ENCODE assay signal across 17 cellular contexts in genomic region chr1:91798241-91798648, GRCh38.
DNase-seq lines count a peak whose midpoint lies in the region; ATAC-seq, FAIRE-seq and TF ChIP-seq lines count a peak whose summit lies in the region.
"Had no signal": no experiment of that assay in that cellular context is flagged by ENCODE, and none has a peak within 500 bp of the region (broad histone marks: within the 10 kb centered on the region; RNA-seq: fewer than 3 reads in every experiment).

No MANE protein-coding gene starts in this region.

- 0 out of 3 replicates have a peak, but pooled peaks cover 3% of the 10 kb centered on the region for H3K9me3 Mint-ChIP-seq in GM23338

- no peaks in the 10 kb centered on the region for H3K9me3 ChIP-seq in left ventricle myocardium inferior (replicated peaks)
- H3K9me3 ChIP-seq in sigmoid colon = no peaks in the 10 kb centered on the region

- H3K27me3 ChIP-seq in GM23338 (ENCODE audit: insufficient read depth) = no peaks in the 10 kb centered on the region
- no peaks in the 10 kb centered on the region for H3K27me3 ChIP-seq in bronchial epithelial cell (ENCODE audit: control insufficient read depth, insufficient read depth, low read length)
- H3K27me3 ChIP-seq in left ventricle myocardium inferior (ENCODE audit: low read depth) = no peaks in the 10 kb centered on the region
- no peaks in the 10 kb centered on the region for H3K27me3 ChIP-seq in sigmoid colon
- H3K27me3 ChIP-seq: cardiac muscle cell had no signal

- intact Hi-C loops in left ventricle myocardium inferior (cut with micrococcal nuclease) = no loop called here
- intact Hi-C loops in sigmoid colon (cut with DNase I) = no loop called here

- FAIRE-seq in bronchial epithelial cell (lab: Jason Lieb, UNC) (peak; percentile 92), D721Med (lab: Jason Lieb, UNC) (no peak)
- FAIRE-seq: keratinocyte had no signal

- H3K4me1 Mint-ChIP-seq in GM23338 = peaks cover 10% of the 10 kb centered on the region

- H3K4me3 ChIP-seq in GM23338 = no peak overlapping the region
- no peak overlapping the region for H3K4me3 ChIP-seq in bronchial epithelial cell (ENCODE audit: low read depth, low read length)
- no peak overlapping the region for H3K4me3 ChIP-seq in left ventricle myocardium inferior
- no peak overlapping the region for H3K4me3 ChIP-seq in sigmoid colon
- H3K4me3 ChIP-seq: cardiac muscle cell had no signal

- H3K27ac Mint-ChIP-seq in GM23338 = peak overlapping the region; percentile 14; the same call in 1 of the 2 replicates
- H3K27ac Mint-ChIP-seq: T-helper 1 cell treated with Interleukin-12 subunit alpha and Interleukin-12 subunit beta and Interleukin-4 antibody, amounts not matched to agents 30 μg/mL and 1 μg/mL, for 36 hours had no signal

- H3K79me2 ChIP-seq in GM23338 (replicated peaks; ENCODE audit: insufficient read depth) = no peaks in the 10 kb centered on the region

- H3K27me3 Mint-ChIP-seq in GM23338 (ENCODE audit: insufficient read depth, low read depth, poor library complexity) = peaks cover 6% of the 10 kb centered on the region

- 91 to 92% methylated on average over 5 of the region's 5 CpGs for WGBS in sigmoid colon, 2 donors

- no peaks in the 10 kb centered on the region for H4K20me1 ChIP-seq in GM23338 (replicated peaks; ENCODE audit: insufficient read depth)

- no peak overlapping the region for H3K4me3 Mint-ChIP-seq in GM23338
- H3K4me3 Mint-ChIP-seq: T-helper 1 cell treated with Interleukin-12 subunit alpha and Interleukin-12 subunit beta and Interleukin-4 antibody, amounts not matched to agents 30 μg/mL and 1 μg/mL, for 36 hours had no signal

- H3K36me3 Mint-ChIP-seq in GM23338 (ENCODE audit: low read depth) = peaks cover 4% of the 10 kb centered on the region

- no peak overlapping the region for H3K27ac ChIP-seq in GM23338 (ENCODE audit: low read depth)
- H3K27ac ChIP-seq in left ventricle myocardium inferior (replicated peaks) = peak overlapping the region; percentile 63
- H3K27ac ChIP-seq in sigmoid colon = peak overlapping the region; percentile 43 to 80 (median 77)

- ATAC-seq in GM23338 (no peak), HG03280 (IDR thresholded peaks at IDR 0.05; ENCODE audit: unreplicated experiment) (no peak)

- H3K4me1 ChIP-seq in GM23338 (ENCODE audit: insufficient read depth) (no peaks in the 10 kb centered on the region), left ventricle myocardium inferior (peaks cover 45% of the 10 kb centered on the region), sigmoid colon (peaks cover 0 to 60% (median 57%) of the 10 kb centered on the region in 4 donors)

- TF ChIP-seq CTCF in GM23338 (conservative IDR thresholded peaks at IDR 0.05; ENCODE audit: low read depth in 2 of 2) (no peak), bronchial epithelial cell (IDR thresholded peaks at IDR 0.05; ENCODE audit: insufficient read depth, low read length, severe bottlenecking) (no peak), left ventricle myocardium inferior (IDR thresholded peaks at IDR 0.05; ENCODE audit: borderline replicate concordance) (no peak), sigmoid colon (IDR thresholded peaks at IDR 0.05) (no peak), D721Med (IDR thresholded peaks at IDR 0.05; ENCODE audit: insufficient read depth, missing control alignments) (no peak)

- no peak for TF ChIP-seq EP300 in sigmoid colon (IDR thresholded peaks at IDR 0.05)

- no peak overlapping the region for H3K4me2 ChIP-seq in GM23338

- no peak for TF ChIP-seq POLR2A in sigmoid colon (IDR thresholded peaks at IDR 0.05)

- no peak overlapping the region for H2AFZ ChIP-seq in GM23338

- no peaks in the 10 kb centered on the region; the same call in 1 of the 2 replicates for H3K9me2 ChIP-seq in GM23338 (ENCODE audit: insufficient read depth)

- H3F3A ChIP-seq in GM23338 (replicated peaks; ENCODE audit: low read depth) = no peaks in the 10 kb centered on the region

- DNase-seq in GM23338 (ENCODE audit: low spot score) (no peak), bronchial epithelial cell (ENCODE audit: low read depth) (no peak), left ventricle myocardium inferior (no peak), sigmoid colon (no peak), HuH-7 (ENCODE audit: low spot score) (no peak), D721Med (ENCODE audit: insufficient read length, low spot score) (no peak), NCI-H69 (lab: John Stamatoyannopoulos, UW) (no peak)
- DNase-seq: activated CD4-positive, alpha-beta T cell treated with anti-CD3 and anti-CD28 coated beads for 1 hour; activated naive CD4-positive, alpha-beta T cell treated with Interleukin-2 at 50 U/mL for 16 hours; AML-193; effector CD8-positive, alpha-beta T cell; NCI-H1436; NCI-H2227 treated with DMSO at 0.1 percent for 48 hours had no signal

- H3K36me3 ChIP-seq in GM23338 (ENCODE audit: insufficient read depth) (no peaks in the 10 kb centered on the region), bronchial epithelial cell (ENCODE audit: control insufficient read depth, insufficient read depth, low read length) (no peaks in the 10 kb centered on the region), left ventricle myocardium inferior (peaks cover 4% of the 10 kb centered on the region), sigmoid colon (peaks cover 0 to 10% (median 0%) of the 10 kb centered on the region in 4 donors)
- H3K36me3 ChIP-seq: cardiac muscle cell had no signal

TF ChIP-seq in GM23338, 12 proteins besides CTCF, POLR2A, EP300 and RAD21 (continues in another document):
- TF ChIP-seq ZNF114 (CRISPR knock-in tag; IDR thresholded peaks at IDR 0.05) = no peak
- no peak for TF ChIP-seq CREB1 (CRISPR knock-in tag; IDR thresholded peaks at IDR 0.05; ENCODE audit: low read depth)
- TF ChIP-seq, protein P1, sequence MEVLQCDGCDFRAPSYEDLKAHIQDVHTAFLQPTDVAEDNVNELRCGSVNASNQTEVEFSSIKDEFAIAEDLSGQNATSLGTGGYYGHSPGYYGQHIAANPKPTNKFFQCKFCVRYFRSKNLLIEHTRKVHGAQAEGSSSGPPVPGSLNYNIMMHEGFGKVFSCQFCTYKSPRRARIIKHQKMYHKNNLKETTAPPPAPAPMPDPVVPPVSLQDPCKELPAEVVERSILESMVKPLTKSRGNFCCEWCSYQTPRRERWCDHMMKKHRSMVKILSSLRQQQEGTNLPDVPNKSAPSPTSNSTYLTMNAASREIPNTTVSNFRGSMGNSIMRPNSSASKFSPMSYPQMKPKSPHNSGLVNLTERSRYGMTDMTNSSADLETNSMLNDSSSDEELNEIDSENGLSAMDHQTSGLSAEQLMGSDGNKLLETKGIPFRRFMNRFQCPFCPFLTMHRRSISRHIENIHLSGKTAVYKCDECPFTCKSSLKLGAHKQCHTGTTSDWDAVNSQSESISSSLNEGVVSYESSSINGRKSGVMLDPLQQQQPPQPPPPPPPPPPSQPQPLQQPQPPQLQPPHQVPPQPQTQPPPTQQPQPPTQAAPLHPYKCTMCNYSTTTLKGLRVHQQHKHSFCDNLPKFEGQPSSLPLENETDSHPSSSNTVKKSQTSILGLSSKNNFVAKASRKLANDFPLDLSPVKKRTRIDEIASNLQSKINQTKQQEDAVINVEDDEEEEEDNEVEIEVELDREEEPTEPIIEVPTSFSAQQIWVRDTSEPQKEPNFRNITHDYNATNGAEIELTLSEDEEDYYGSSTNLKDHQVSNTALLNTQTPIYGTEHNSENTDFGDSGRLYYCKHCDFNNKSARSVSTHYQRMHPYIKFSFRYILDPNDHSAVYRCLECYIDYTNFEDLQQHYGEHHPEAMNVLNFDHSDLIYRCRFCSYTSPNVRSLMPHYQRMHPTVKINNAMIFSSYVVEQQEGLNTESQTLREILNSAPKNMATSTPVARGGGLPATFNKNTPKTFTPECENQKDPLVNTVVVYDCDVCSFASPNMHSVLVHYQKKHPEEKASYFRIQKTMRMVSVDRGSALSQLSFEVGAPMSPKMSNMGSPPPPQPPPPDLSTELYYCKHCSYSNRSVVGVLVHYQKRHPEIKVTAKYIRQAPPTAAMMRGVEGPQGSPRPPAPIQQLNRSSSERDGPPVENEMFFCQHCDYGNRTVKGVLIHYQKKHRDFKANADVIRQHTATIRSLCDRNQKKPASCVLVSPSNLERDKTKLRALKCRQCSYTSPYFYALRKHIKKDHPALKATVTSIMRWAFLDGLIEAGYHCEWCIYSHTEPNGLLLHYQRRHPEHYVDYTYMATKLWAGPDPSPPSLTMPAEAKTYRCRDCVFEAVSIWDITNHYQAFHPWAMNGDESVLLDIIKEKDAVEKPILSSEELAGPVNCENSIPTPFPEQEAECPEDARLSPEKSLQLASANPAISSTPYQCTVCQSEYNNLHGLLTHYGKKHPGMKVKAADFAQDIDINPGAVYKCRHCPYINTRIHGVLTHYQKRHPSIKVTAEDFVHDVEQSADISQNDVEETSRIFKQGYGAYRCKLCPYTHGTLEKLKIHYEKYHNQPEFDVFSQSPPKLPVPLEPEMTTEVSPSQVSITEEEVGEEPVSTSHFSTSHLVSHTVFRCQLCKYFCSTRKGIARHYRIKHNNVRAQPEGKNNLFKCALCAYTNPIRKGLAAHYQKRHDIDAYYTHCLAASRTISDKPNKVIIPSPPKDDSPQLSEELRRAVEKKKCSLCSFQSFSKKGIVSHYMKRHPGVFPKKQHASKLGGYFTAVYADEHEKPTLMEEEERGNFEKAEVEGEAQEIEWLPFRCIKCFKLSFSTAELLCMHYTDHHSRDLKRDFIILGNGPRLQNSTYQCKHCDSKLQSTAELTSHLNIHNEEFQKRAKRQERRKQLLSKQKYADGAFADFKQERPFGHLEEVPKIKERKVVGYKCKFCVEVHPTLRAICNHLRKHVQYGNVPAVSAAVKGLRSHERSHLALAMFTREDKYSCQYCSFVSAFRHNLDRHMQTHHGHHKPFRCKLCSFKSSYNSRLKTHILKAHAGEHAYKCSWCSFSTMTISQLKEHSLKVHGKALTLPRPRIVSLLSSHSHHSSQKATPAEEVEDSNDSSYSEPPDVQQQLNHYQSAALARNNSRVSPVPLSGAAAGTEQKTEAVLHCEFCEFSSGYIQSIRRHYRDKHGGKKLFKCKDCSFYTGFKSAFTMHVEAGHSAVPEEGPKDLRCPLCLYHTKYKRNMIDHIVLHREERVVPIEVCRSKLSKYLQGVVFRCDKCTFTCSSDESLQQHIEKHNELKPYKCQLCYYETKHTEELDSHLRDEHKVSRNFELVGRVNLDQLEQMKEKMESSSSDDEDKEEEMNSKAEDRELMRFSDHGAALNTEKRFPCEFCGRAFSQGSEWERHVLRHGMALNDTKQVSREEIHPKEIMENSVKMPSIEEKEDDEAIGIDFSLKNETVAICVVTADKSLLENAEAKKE (CRISPR knock-in tag; IDR thresholded peaks at IDR 0.05) = no peak
- no peak for TF ChIP-seq ZNF331 (CRISPR knock-in tag; IDR thresholded peaks at IDR 0.05; ENCODE audit: low read depth)
- no peak for TF ChIP-seq JUNB (IDR thresholded peaks at IDR 0.05; ENCODE audit: unreplicated experiment)
- TF ChIP-seq STAT1 (IDR thresholded peaks at IDR 0.05; ENCODE audit: unreplicated experiment) = no peak
- TF ChIP-seq EZH2phosphoT487 (IDR thresholded peaks at IDR 0.05; ENCODE audit: unreplicated experiment) = no peak
- no peak for TF ChIP-seq POLR2AphosphoS5 (IDR thresholded peaks at IDR 0.05; ENCODE audit: low read depth)
- TF ChIP-seq EZH2 (IDR thresholded peaks at IDR 0.05; ENCODE audit: low read depth, unreplicated experiment) = no peak
